Comparison of ENCODE assay signal across 7 cellular contexts in the genomic region with DNA sequence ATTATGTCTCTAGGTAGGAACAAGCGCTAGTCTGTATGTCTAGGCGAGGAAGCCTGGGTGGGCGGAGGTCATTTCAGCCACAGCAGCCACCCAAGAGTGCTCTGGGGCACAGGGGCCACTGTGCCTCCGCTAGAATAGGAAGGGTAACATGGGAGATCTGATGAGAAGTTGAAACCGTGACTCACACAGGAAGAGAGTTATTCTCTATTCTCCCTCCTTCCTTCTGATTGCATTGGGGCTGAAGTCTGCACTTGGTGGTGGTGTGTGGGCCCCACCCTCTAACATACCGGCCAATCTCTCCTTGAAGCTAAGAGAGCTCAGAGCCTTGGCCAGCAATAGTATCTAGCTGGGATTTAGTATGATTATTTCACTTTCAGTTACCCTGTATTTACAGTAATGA. TPM values are rescaled to one million over a fixed set of nuclear protein-coding genes. Genes with fewer than 3 reads are reported as not detected.
DNase-seq lines count a peak whose midpoint lies in the region; ATAC-seq and TF ChIP-seq lines count a peak whose summit lies in the region.

No MANE protein-coding gene starts in this region.

- H3K27me3 ChIP-seq in uterus = no peaks in the 10 kb centered on the region

- intact Hi-C loops in left colon (cut with DNase I, micrococcal nuclease) (no loop called here), uterus (cut with DNase I; ENCODE audit: low total_unique reads) (no loop called here)

- ATAC-seq in GM18909 (IDR thresholded peaks at IDR 0.05; ENCODE audit: poor library complexity, unreplicated experiment) (peak; percentile 88), HG02623 (IDR thresholded peaks at IDR 0.05; ENCODE audit: unreplicated experiment) (peak; percentile 83), left colon (peak; percentile 99)

- no peak for TF ChIP-seq CTCF in uterus (IDR thresholded peaks at IDR 0.05)

- H3K27ac ChIP-seq in uterus = no peak overlapping the region

- TF ChIP-seq POLR2A in uterus (IDR thresholded peaks at IDR 0.05) = no peak

- no peaks in the 10 kb centered on the region for H3K4me1 ChIP-seq in uterus

- no peaks in the 10 kb centered on the region for H3K36me3 ChIP-seq in uterus

- H3K9me3 ChIP-seq in uterus = no peaks in the 10 kb centered on the region

- H3K4me3 ChIP-seq in uterus = no peak overlapping the region

- DNase-seq in NOMO-1 (lab: John Stamatoyannopoulos, UW; ENCODE audit: unreplicated experiment in 2 of 2) (peak; percentile 90 to 91), left colon (peak in 1 of 2 donors; percentile 25), NCI-H128 (lab: John Stamatoyannopoulos, UW; ENCODE audit: unreplicated experiment) (no peak), NCI-H2107 treated with DMSO at 0.1 percent for 48 hours (lab: John Stamatoyannopoulos, UW; ENCODE audit: unreplicated experiment) (no peak), uterus (no peak)

RNA-seq across cellular contexts. Expression of a gene that starts 20.3 kb away (rescaled TPM):
- total RNA-seq in left colon (1 to 10 TPM; 8.3 to 9.8 TPM), uterus (1 to 10 TPM in 2 of 4 donors, under 1 TPM in 2; 0.26 to 5.7 (median 1.1) TPM)

Comparison
In these comparisons a context has a peak if more than half of its experiments do, and no peak if none do; other contexts are left out.
1. DNase-seq: peak in NOMO-1 (2 of 2); none in NCI-H128 (single experiment), NCI-H2107 treated with DMSO at 0.1 percent for 48 hours (single experiment) and uterus (0 of 2).
2. Peak in every context shown above with its lines, with median percentiles within 50 percentile points of each other: ATAC-seq.